ENCODE assay signal across 15 cellular contexts in the genomic region with DNA sequence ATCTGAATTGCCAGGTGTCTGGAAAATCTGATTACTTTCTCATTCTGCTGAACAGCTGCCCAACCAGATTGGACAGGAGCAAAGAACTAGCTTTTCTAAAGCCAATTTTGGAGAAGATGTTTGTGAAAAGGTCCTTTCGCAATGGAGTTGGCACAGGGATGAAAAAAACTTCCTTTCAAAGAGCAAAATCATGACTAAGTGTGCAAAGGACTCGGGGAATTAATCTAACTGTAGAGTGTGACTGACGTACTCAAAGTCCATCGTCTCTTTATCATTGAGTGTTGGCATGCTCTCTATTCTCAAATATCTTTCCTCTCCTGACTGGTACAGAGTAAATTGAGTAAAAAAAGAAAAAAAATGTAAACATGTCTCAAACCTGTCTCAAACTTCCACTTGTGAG. TPM values are rescaled to one million over a fixed set of nuclear protein-coding genes. Genes with fewer than 3 reads are reported as not detected.
DNase-seq lines count a peak whose midpoint lies in the region; ATAC-seq and TF ChIP-seq lines count a peak whose summit lies in the region.
"Had no signal": no experiment of that assay in that cellular context is flagged by ENCODE, and none has a peak within 500 bp of the region (broad histone marks: within the 10 kb centered on the region; RNA-seq: fewer than 3 reads in every experiment).

No MANE protein-coding gene starts in this region.

- H3K36me3 ChIP-seq in GM23338 (ENCODE audit: insufficient read depth): no peaks in the 10 kb centered on the region
- H3K36me3 ChIP-seq: BE2C had no signal

- no peak for TF ChIP-seq CTCF in GM23338 (conservative IDR thresholded peaks at IDR 0.05; ENCODE audit: low read depth in 2 of 2)

- ATAC-seq in left lobe of liver (peak; percentile 15), HG03469 (IDR thresholded peaks at IDR 0.05; ENCODE audit: unreplicated experiment) (no peak), GM23338 (no peak)

- no peak overlapping the region for H3K4me3 ChIP-seq in GM23338
- H3K4me3 ChIP-seq: GM23248 had no signal

- H3K4me3 Mint-ChIP-seq in GM23338: no peak overlapping the region
- H3K4me3 Mint-ChIP-seq: CD4-positive, alpha-beta memory T cell had no signal

- H3K4me2 ChIP-seq in GM23338: no peak overlapping the region

- H3K27me3 Mint-ChIP-seq in GM23338 (ENCODE audit: insufficient read depth, low read depth, poor library complexity): peaks cover 5% of the 10 kb centered on the region

- H3K9me2 ChIP-seq in GM23338 (ENCODE audit: insufficient read depth): no peaks in the 10 kb centered on the region

- no peak overlapping the region for H3K27ac Mint-ChIP-seq in GM23338
- H3K27ac Mint-ChIP-seq: CD4-positive, alpha-beta memory T cell had no signal

- H3K4me1 Mint-ChIP-seq in GM23338: no peaks in the 10 kb centered on the region
- H3K4me1 Mint-ChIP-seq: CD4-positive, alpha-beta memory T cell had no signal

- H4K20me1 ChIP-seq in GM23338 (replicated peaks; ENCODE audit: insufficient read depth): no peaks in the 10 kb centered on the region

- H3K4me1 ChIP-seq in GM23338 (ENCODE audit: insufficient read depth): no peaks in the 10 kb centered on the region
- H3K4me1 ChIP-seq: BE2C had no signal

- H3K36me3 Mint-ChIP-seq in GM23338 (ENCODE audit: low read depth): no peaks in the 10 kb centered on the region
- H3K36me3 Mint-ChIP-seq: CD4-positive, alpha-beta memory T cell had no signal

- H3F3A ChIP-seq in GM23338 (replicated peaks; ENCODE audit: low read depth): no peaks in the 10 kb centered on the region

- H3K27me3 ChIP-seq in GM23338 (ENCODE audit: insufficient read depth): no peaks in the 10 kb centered on the region
- H3K27me3 ChIP-seq: BE2C had no signal

- H3K9me3 Mint-ChIP-seq in GM23338: 0 out of 3 replicates have a peak, but pooled peaks cover 3% of the 10 kb centered on the region

- H3K79me2 ChIP-seq in GM23338 (replicated peaks; ENCODE audit: insufficient read depth): no peaks in the 10 kb centered on the region

- no peak overlapping the region for H2AFZ ChIP-seq in GM23338
- H2AFZ ChIP-seq: GM23248 had no signal

- DNase-seq in DMS 273 (lab: John Stamatoyannopoulos, UW; ENCODE audit: unreplicated experiment): peak; percentile 66
- peak; percentile 27 for DNase-seq in NCI-H446 treated with DMSO at 0.1 percent for 48 hours (lab: John Stamatoyannopoulos, UW)
- DNase-seq in NCI-H82 treated with DMSO at 0.1 percent for 48 hours (lab: John Stamatoyannopoulos, UW; ENCODE audit: unreplicated experiment): peak; percentile 77
- no peak for DNase-seq in left lobe of liver (ENCODE audit: low spot score)
- DNase-seq in NCI-H1694 treated with DMSO at 0.1 percent for 48 hours (lab: John Stamatoyannopoulos, UW): no peak
- DNase-seq in GM23338 (ENCODE audit: low spot score): no peak
- DNase-seq: BE2C; CD4-positive, alpha-beta memory T cell; DMS53; GF-D8; GM23248; H7 had no signal

- no peak overlapping the region for H3K27ac ChIP-seq in GM23338 (ENCODE audit: low read depth)
- H3K27ac ChIP-seq: C4-2B, GM23248 had no signal

TF ChIP-seq in GM23338, 12 proteins besides CTCF, POLR2A, EP300 and RAD21 (continues in another document):
- TF ChIP-seq ZNF114 (CRISPR knock-in tag; IDR thresholded peaks at IDR 0.05) (no peak), REST (IDR thresholded peaks at IDR 0.05; ENCODE audit: unreplicated experiment) (no peak), EZH2 (IDR thresholded peaks at IDR 0.05; ENCODE audit: low read depth, unreplicated experiment) (no peak), NANOG (IDR thresholded peaks at IDR 0.05; ENCODE audit: borderline replicate concordance) (no peak), EZH2phosphoT487 (IDR thresholded peaks at IDR 0.05; ENCODE audit: unreplicated experiment) (no peak), JUNB (IDR thresholded peaks at IDR 0.05; ENCODE audit: unreplicated experiment) (no peak), POLR2AphosphoS5 (IDR thresholded peaks at IDR 0.05; ENCODE audit: low read depth) (no peak), ZNF331 (CRISPR knock-in tag; IDR thresholded peaks at IDR 0.05; ENCODE audit: low read depth) (no peak)
- TF ChIP-seq, protein P1, sequence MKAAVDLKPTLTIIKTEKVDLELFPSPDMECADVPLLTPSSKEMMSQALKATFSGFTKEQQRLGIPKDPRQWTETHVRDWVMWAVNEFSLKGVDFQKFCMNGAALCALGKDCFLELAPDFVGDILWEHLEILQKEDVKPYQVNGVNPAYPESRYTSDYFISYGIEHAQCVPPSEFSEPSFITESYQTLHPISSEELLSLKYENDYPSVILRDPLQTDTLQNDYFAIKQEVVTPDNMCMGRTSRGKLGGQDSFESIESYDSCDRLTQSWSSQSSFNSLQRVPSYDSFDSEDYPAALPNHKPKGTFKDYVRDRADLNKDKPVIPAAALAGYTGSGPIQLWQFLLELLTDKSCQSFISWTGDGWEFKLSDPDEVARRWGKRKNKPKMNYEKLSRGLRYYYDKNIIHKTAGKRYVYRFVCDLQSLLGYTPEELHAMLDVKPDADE (IDR thresholded peaks at IDR 0.05): no peak

RNA-seq across cellular contexts. Expression of gene NPS, which starts 3.3 kb away (rescaled TPM):
- not detected for total RNA-seq in left lobe of liver
- total RNA-seq in GM23338 (2014; rRNA removed; shearing (Covaris generic)): not detected in 2 replicates
- not detected in 2 replicates for polyA plus RNA-seq in GM23338 (2016; fragmentation: Nextera tagmentation; extraction: Ambion mirVana)
- total RNA-seq: CD4-positive, alpha-beta memory T cell; GM23248; H7 had no signal
- polyA plus RNA-seq: AG04450; CD4-positive, alpha-beta memory T cell; GM23248 had no signal

Comparison
In these comparisons a context has a peak if more than half of its experiments do, and no peak if none do; other contexts are left out.
1. DNase-seq: peak in DMS 273 (single experiment), NCI-H446 treated with DMSO at 0.1 percent for 48 hours (single experiment) and NCI-H82 treated with DMSO at 0.1 percent for 48 hours (single experiment); none in left lobe of liver (single experiment), NCI-H1694 treated with DMSO at 0.1 percent for 48 hours (single experiment) and GM23338 (single experiment).